Comparison of ENCODE assay signal across 18 cellular contexts in genomic region chr20:37745553-37745952, GRCh38. TPM values are rescaled to one million over a fixed set of nuclear protein-coding genes. Genes with fewer than 3 reads are reported as not detected.
A peak's percentile ranks its signal among the peaks of the same experiment; 100 is the strongest.
DNase-seq lines count a peak whose midpoint lies in the region; ATAC-seq and TF ChIP-seq lines count a peak whose summit lies in the region.
"Had no signal": no experiment of that assay in that cellular context is flagged by ENCODE, and none has a peak within 500 bp of the region (broad histone marks: within the 10 kb centered on the region; RNA-seq: fewer than 3 reads in every experiment).

No MANE protein-coding gene starts in this region.

- H2AFZ ChIP-seq in parathyroid adenoma: no peak overlapping the region
- H2AFZ ChIP-seq: GM23248, PC-9 had no signal

- H3K4me1 ChIP-seq in parathyroid adenoma (peaks cover 50% of the 10 kb centered on the region), Peyer's patch (no peaks in the 10 kb centered on the region)
- H3K4me1 ChIP-seq: upper lobe of right lung had no signal

- peaks cover 11 to 19% of the 10 kb centered on the region in 2 donors for H3K36me3 Mint-ChIP-seq in activated naive CD4-positive, alpha-beta T cell treated with anti-CD3 and anti-CD28 coated beads, Interleukin-2, amount 50 U/mL, for 72 hours
- peaks cover 0 to 4% of the 10 kb centered on the region in 2 donors for H3K36me3 Mint-ChIP-seq in activated T-cell treated with anti-CD3 and anti-CD28 coated beads, Interleukin-2, amount 50 U/mL, for 72 hours (ENCODE audit: insufficient read depth in 2 of 2)
- H3K36me3 Mint-ChIP-seq in immature natural killer cell: peaks cover 4 to 35% (median 12%) of the 10 kb centered on the region in 3 donors

- TF ChIP-seq CTCF in parathyroid adenoma (IDR thresholded peaks at IDR 0.05) (no peak), Peyer's patch (IDR thresholded peaks at IDR 0.05) (no peak)

- H3K4me1 Mint-ChIP-seq in activated T-cell treated with anti-CD3 and anti-CD28 coated beads, Interleukin-2, amount 50 U/mL, for 72 hours (ENCODE audit: low read depth): peaks cover 7% of the 10 kb centered on the region
- peaks cover 5 to 10% of the 10 kb centered on the region in 2 donors for H3K4me1 Mint-ChIP-seq in immature natural killer cell

- peak in 1 of 2 donors; percentile 36 for DNase-seq in activated naive CD4-positive, alpha-beta T cell treated with anti-CD3 and anti-CD28 coated beads, Interleukin-2, amount 50 U/mL, for 72 hours (ENCODE audit: low spot score in 2 of 2)
- DNase-seq in activated naive CD4-positive, alpha-beta T cell (lab: John Stamatoyannopoulos, UW): no peak
- peak; percentile 14 to 49 for DNase-seq in activated T-cell treated with anti-CD3 and anti-CD28 coated beads, Interleukin-2, amount 50 U/mL, for 72 hours
- no peak for DNase-seq in immature natural killer cell
- DNase-seq in Peyer's patch: no peak
- DNase-seq in GM19240 (ENCODE audit: insufficient read length, low spot score): no peak
- DNase-seq: activated gamma-delta T cell treated with Interleukin-2 at 50 U/mL for 16 hours, DND-41, GM23248, islet precursor cell, midbrain, NCI-H1436, ovary, PC-9, upper lobe of right lung, WERI-Rb-1 had no signal

- no peaks in the 10 kb centered on the region for H3K27me3 ChIP-seq in parathyroid adenoma (ENCODE audit: control insufficient read depth, insufficient read depth, low read length)
- no peaks in the 10 kb centered on the region for H3K27me3 ChIP-seq in Peyer's patch
- H3K27me3 ChIP-seq: ovary, upper lobe of right lung had no signal

- TF ChIP-seq POLR2A in Peyer's patch (IDR thresholded peaks at IDR 0.05): no peak

- ATAC-seq in activated naive CD4-positive, alpha-beta T cell treated with anti-CD3 and anti-CD28 coated beads, Interleukin-2, amount 50 U/mL, for 72 hours: peak; percentile 56 to 96
- peak; percentile 57 for ATAC-seq in HG02852 (IDR thresholded peaks at IDR 0.05; ENCODE audit: unreplicated experiment)
- peak; percentile 74 to 93 for ATAC-seq in activated T-cell treated with anti-CD3 and anti-CD28 coated beads, Interleukin-2, amount 50 U/mL, for 72 hours (replicated peaks in 1 of 2)
- ATAC-seq: upper lobe of right lung had no signal

- peak overlapping the region; percentile 1 to 48 for H3K27ac Mint-ChIP-seq in activated naive CD4-positive, alpha-beta T cell treated with anti-CD3 and anti-CD28 coated beads, Interleukin-2, amount 50 U/mL, for 72 hours
- H3K27ac Mint-ChIP-seq in activated T-cell treated with anti-CD3 and anti-CD28 coated beads, Interleukin-2, amount 50 U/mL, for 72 hours: peak overlapping the region; percentile 7
- peak overlapping the region in 2 of 6 donors; percentile 10 to 43 for H3K27ac Mint-ChIP-seq in immature natural killer cell

- H3K4me2 ChIP-seq in parathyroid adenoma (ENCODE audit: low read length): no peak overlapping the region
- H3K4me2 ChIP-seq: PC-9 had no signal

- H3K9me3 ChIP-seq in parathyroid adenoma (ENCODE audit: control insufficient read depth, low read length) (no peaks in the 10 kb centered on the region), Peyer's patch (no peaks in the 10 kb centered on the region)
- H3K9me3 ChIP-seq: ovary, upper lobe of right lung had no signal

- H3K4me3 Mint-ChIP-seq in activated T-cell treated with anti-CD3 and anti-CD28 coated beads, Interleukin-2, amount 50 U/mL, for 72 hours: no peak overlapping the region
- peak overlapping the region in 1 of 5 donors; percentile 2 for H3K4me3 Mint-ChIP-seq in immature natural killer cell

- peak overlapping the region; percentile 7 for H3K27ac ChIP-seq in parathyroid adenoma
- H3K27ac ChIP-seq in Peyer's patch: no peak overlapping the region
- H3K27ac ChIP-seq: GM23248, ovary, PC-9, upper lobe of right lung, WERI-Rb-1 had no signal

- H3K4me3 ChIP-seq in parathyroid adenoma (ENCODE audit: low read depth, low read length): no peak overlapping the region
- H3K4me3 ChIP-seq in Peyer's patch: no peak overlapping the region
- H3K4me3 ChIP-seq: GM23248, ovary, PC-9, upper lobe of right lung had no signal

- H3K9ac ChIP-seq in parathyroid adenoma: no peak overlapping the region
- H3K9ac ChIP-seq: GM23248 had no signal

- no peaks in the 10 kb centered on the region for H3K9me3 Mint-ChIP-seq in activated naive CD4-positive, alpha-beta T cell treated with anti-CD3 and anti-CD28 coated beads, Interleukin-2, amount 50 U/mL, for 72 hours
- H3K9me3 Mint-ChIP-seq in activated T-cell treated with anti-CD3 and anti-CD28 coated beads, Interleukin-2, amount 50 U/mL, for 72 hours: no peaks in the 10 kb centered on the region
- no peaks in the 10 kb centered on the region for H3K9me3 Mint-ChIP-seq in immature natural killer cell

- H3K36me3 ChIP-seq in parathyroid adenoma (ENCODE audit: control insufficient read depth, insufficient read depth, low read length) (no peaks in the 10 kb centered on the region), Peyer's patch (peaks cover 0 to 34% (median 0%) of the 10 kb centered on the region in 3 donors)
- H3K36me3 ChIP-seq: ovary had no signal

- no peaks in the 10 kb centered on the region for H3K79me2 ChIP-seq in parathyroid adenoma

- no peaks in the 10 kb centered on the region for H3K27me3 Mint-ChIP-seq in activated T-cell treated with anti-CD3 and anti-CD28 coated beads, Interleukin-2, amount 50 U/mL, for 72 hours (ENCODE audit: low read depth)
- H3K27me3 Mint-ChIP-seq in immature natural killer cell (ENCODE audit: low read depth in 3 of 3): no peaks in the 10 kb centered on the region

RNA-seq across cellular contexts. Expression of gene CTNNBL1, which starts 51.7 kb away (rescaled TPM):
- 10 to 100 TPM; 68.9 to 79.4 TPM for total RNA-seq in activated naive CD4-positive, alpha-beta T cell treated with anti-CD3 and anti-CD28 coated beads, Interleukin-2, amount 50 U/mL, for 72 hours
- 100 to 1,000 TPM in 1 of 2 donors, 10 to 100 TPM in 1; 65.9 to 102 TPM for total RNA-seq in activated T-cell treated with anti-CD3 and anti-CD28 coated beads, Interleukin-2, amount 50 U/mL, for 72 hours
- polyA plus RNA-seq in immature natural killer cell: 100 to 1,000 TPM in 2 of 3 donors, 10 to 100 TPM in 1; 99.5 to 109 (median 105) TPM
- 10 to 100 TPM; 16.3 to 30.2 (median 23.6) TPM for total RNA-seq in Peyer's patch

Comparison
In these comparisons a context has a peak if more than half of its experiments do, and no peak if none do; other contexts are left out.
1. DNase-seq: peak in activated T-cell treated with anti-CD3 and anti-CD28 coated beads, Interleukin-2, amount 50 U/mL, for 72 hours (2 of 2); none in activated naive CD4-positive, alpha-beta T cell (0 of 4), immature natural killer cell (0 of 3), Peyer's patch (0 of 3) and GM19240 (single experiment).
2. Peak in every context shown above with its lines, with median percentiles within 50 percentile points of each other: ATAC-seq.